Comparison of ENCODE assay signal across 1 cellular context in the genomic region with DNA sequence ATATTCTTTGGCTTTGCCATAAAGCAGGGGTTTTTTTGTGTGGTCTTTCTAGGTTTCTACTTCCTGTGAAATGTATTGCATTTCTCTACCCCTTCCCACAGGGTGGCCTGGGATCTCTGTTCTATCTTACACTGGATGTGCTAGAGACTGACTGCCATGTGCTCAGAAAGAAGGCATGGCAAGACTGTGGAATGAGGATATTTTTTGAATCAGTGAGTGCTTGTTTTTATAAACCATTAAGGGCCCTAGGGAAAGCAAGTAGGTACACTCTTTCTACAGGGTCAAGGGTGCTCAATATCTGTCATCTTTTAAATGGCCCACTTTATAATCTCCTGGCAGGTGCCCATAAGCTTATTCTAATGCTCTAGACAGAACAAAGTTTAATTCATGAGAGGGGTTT.
TF ChIP-seq lines count a peak whose summit lies in the region.

No MANE protein-coding gene starts in this region.

TF ChIP-seq in SK-N-SH, 30 proteins besides CTCF, POLR2A, EP300 and RAD21:
- TF ChIP-seq, protein P1, sequence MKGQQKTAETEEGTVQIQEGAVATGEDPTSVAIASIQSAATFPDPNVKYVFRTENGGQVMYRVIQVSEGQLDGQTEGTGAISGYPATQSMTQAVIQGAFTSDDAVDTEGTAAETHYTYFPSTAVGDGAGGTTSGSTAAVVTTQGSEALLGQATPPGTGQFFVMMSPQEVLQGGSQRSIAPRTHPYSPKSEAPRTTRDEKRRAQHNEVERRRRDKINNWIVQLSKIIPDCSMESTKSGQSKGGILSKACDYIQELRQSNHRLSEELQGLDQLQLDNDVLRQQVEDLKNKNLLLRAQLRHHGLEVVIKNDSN (IDR thresholded peaks at IDR 0.05; ENCODE audit: borderline replicate concordance, low read depth), result no peak
- TF ChIP-seq RFX5 (IDR thresholded peaks at IDR 0.05; ENCODE audit: low read length), result no peak
- TF ChIP-seq MXI1 (IDR thresholded peaks at IDR 0.05; ENCODE audit: low read depth, low read length), result no peak
- TF ChIP-seq FOSL2 (IDR thresholded peaks at IDR 0.05; ENCODE audit: borderline replicate concordance, low read depth), result no peak
- no peak for TF ChIP-seq NFIC (IDR thresholded peaks at IDR 0.05; ENCODE audit: borderline replicate concordance)
- no peak for TF ChIP-seq TEAD4 (IDR thresholded peaks at IDR 0.05; ENCODE audit: borderline replicate concordance, insufficient read depth)
- no peak for TF ChIP-seq RXRA (IDR thresholded peaks at IDR 0.05; ENCODE audit: borderline replicate concordance, low read depth)
- no peak for TF ChIP-seq YY1 (IDR thresholded peaks at IDR 0.05; ENCODE audit: low read depth)
- TF ChIP-seq JUND (IDR thresholded peaks at IDR 0.05), result no peak
- no peak for TF ChIP-seq MEF2A (IDR thresholded peaks at IDR 0.05; ENCODE audit: borderline replicate concordance, low read depth)
- no peak for TF ChIP-seq CHD2 (IDR thresholded peaks at IDR 0.05; ENCODE audit: low read length, partially characterized antibody)
- no peak for TF ChIP-seq EZH2phosphoT487 (IDR thresholded peaks at IDR 0.05; ENCODE audit: borderline replicate concordance, low read depth)
- no peak for TF ChIP-seq ELF1 (IDR thresholded peaks at IDR 0.05)
- TF ChIP-seq, protein P2, sequence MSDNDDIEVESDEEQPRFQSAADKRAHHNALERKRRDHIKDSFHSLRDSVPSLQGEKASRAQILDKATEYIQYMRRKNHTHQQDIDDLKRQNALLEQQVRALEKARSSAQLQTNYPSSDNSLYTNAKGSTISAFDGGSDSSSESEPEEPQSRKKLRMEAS (IDR thresholded peaks at IDR 0.05; ENCODE audit: low read depth), result no peak
- TF ChIP-seq FOXJ3 (CRISPR knock-in tag; IDR thresholded peaks at IDR 0.05), result no peak
- TF ChIP-seq, protein P3, sequence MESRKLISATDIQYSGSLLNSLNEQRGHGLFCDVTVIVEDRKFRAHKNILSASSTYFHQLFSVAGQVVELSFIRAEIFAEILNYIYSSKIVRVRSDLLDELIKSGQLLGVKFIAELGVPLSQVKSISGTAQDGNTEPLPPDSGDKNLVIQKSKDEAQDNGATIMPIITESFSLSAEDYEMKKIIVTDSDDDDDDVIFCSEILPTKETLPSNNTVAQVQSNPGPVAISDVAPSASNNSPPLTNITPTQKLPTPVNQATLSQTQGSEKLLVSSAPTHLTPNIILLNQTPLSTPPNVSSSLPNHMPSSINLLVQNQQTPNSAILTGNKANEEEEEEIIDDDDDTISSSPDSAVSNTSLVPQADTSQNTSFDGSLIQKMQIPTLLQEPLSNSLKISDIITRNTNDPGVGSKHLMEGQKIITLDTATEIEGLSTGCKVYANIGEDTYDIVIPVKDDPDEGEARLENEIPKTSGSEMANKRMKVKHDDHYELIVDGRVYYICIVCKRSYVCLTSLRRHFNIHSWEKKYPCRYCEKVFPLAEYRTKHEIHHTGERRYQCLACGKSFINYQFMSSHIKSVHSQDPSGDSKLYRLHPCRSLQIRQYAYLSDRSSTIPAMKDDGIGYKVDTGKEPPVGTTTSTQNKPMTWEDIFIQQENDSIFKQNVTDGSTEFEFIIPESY (IDR thresholded peaks at IDR 0.05; ENCODE audit: borderline replicate concordance, low read depth), result no peak
- TF ChIP-seq, protein P4, sequence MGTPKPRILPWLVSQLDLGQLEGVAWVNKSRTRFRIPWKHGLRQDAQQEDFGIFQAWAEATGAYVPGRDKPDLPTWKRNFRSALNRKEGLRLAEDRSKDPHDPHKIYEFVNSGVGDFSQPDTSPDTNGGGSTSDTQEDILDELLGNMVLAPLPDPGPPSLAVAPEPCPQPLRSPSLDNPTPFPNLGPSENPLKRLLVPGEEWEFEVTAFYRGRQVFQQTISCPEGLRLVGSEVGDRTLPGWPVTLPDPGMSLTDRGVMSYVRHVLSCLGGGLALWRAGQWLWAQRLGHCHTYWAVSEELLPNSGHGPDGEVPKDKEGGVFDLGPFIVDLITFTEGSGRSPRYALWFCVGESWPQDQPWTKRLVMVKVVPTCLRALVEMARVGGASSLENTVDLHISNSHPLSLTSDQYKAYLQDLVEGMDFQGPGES (IDR thresholded peaks at IDR 0.05; ENCODE audit: low read depth, low read length), result no peak
TF ChIP-seq in SK-N-SH: peak in this region for 0.
